ENCODE assay signal across 8 cellular contexts in the genomic region with DNA sequence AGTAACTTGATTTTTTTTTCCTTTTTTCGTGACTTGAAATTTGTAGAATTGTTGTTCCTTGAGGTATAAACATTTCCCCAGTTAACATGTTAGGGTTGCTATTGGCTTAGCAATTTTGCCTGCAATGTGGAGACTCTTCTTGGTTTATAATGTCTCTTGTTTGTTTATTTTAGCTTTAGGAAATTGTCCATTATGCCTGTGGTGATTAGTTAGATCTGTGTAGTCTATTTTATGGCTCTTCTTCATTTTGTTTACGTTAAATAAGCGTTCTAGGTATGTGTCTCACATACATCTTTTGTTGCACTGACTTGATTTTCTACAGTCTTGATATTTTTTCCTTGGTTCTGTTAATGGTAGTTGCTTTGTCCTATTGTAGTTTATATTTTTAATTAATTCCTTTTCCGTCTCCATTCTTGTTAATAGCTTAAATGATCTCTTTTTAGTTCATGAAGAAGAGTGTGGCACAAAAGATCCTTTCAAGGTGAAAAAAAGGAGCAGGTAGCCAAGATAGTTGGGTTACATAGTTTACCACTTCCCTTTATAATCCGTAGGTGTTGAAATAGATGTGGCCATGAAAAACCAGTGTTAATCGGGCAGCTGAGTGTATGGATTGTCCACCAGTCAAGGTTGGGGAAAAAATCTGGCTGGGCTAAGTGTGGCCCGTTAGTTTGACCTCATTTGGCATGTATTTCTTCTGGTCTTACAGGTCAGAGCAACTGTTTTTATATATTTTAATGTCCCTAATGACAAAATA. TPM values are rescaled to one million over a fixed set of nuclear protein-coding genes. Genes with fewer than 3 reads are reported as not detected.
DNase-seq lines count a peak whose midpoint lies in the region; ATAC-seq and TF ChIP-seq lines count a peak whose summit lies in the region.

No MANE protein-coding gene starts in this region.

- peaks cover 10% of the 10 kb centered on the region; the same call in 1 of the 2 replicates for H3K36me3 ChIP-seq in MG63
- H3K36me3 ChIP-seq in neuron (ENCODE audit: insufficient read depth, low read length): no peaks in the 10 kb centered on the region

- H3K27ac Mint-ChIP-seq in chondrocyte (ENCODE audit: unreplicated experiment): peak overlapping the region; percentile 96

- H3K27me3 ChIP-seq in MG63 (no peaks in the 10 kb centered on the region), neuron (ENCODE audit: insufficient read depth, low read length) (no peaks in the 10 kb centered on the region)

- H3K27me3 Mint-ChIP-seq in chondrocyte (ENCODE audit: low read depth): no peaks in the 10 kb centered on the region

- TF ChIP-seq CTCF in chondrocyte (IDR thresholded peaks at IDR 0.05): no peak

- DNase-seq in ELR (ENCODE audit: low read depth) (peak; percentile 36), MG63 (no peak), chondrocyte (ENCODE audit: low spot score) (no peak), NCI-H1694 treated with DMSO at 0.1 percent for 48 hours (lab: John Stamatoyannopoulos, UW) (no peak)

- H3K9me3 ChIP-seq in MG63 (no peaks in the 10 kb centered on the region), neuron (ENCODE audit: low read length) (no peaks in the 10 kb centered on the region)

- H3K36me3 Mint-ChIP-seq in chondrocyte (ENCODE audit: low read depth): peaks cover 5% of the 10 kb centered on the region

- H3K4me3 Mint-ChIP-seq in chondrocyte (ENCODE audit: unreplicated experiment): peak overlapping the region; percentile 31

- H3K9me3 Mint-ChIP-seq in chondrocyte (ENCODE audit: low read depth): no peaks in the 10 kb centered on the region

- no peak overlapping the region for H2AFZ ChIP-seq in neuron (ENCODE audit: low read depth, low read length)

- ATAC-seq in GM18519 (IDR thresholded peaks at IDR 0.05; ENCODE audit: low FRiP score, unreplicated experiment): no peak
- no peak for ATAC-seq in GM18861 (IDR thresholded peaks at IDR 0.05; ENCODE audit: unreplicated experiment)
- ATAC-seq in HG02759 (IDR thresholded peaks at IDR 0.05; ENCODE audit: unreplicated experiment): no peak

- peak overlapping the region; percentile 8; the same call in 1 of the 2 replicates for H3K4me3 ChIP-seq in MG63
- H3K4me3 ChIP-seq in neuron (ENCODE audit: low read length): peak overlapping the region; percentile 14

- peaks cover 68% of the 10 kb centered on the region for H3K4me1 Mint-ChIP-seq in chondrocyte (ENCODE audit: low read depth)

- peaks cover 18% of the 10 kb centered on the region for H3K4me1 ChIP-seq in neuron (ENCODE audit: insufficient read depth, low read length)

RNA-seq across cellular contexts. Expression of gene IQGAP1, which starts 12.1 kb away (rescaled TPM):
- total RNA-seq in MG63 (2014; rRNA removed; shearing (Covaris generic); ENCODE audit: low replicate concordance): 52.8 and 81.8 TPM in 2 replicates
- 206 to 214 TPM (median 209 TPM) in 3 replicates for total RNA-seq in chondrocyte

RNA-seq across cellular contexts. Expression of gene ZNF774, which starts 48.1 kb away (rescaled TPM):
- total RNA-seq in MG63 (2014; rRNA removed; shearing (Covaris generic); ENCODE audit: low replicate concordance): 0.07 TPM in 1 of 2 replicates, not detected in the other
- 3.2 to 4.8 TPM (median 3.3 TPM) in 3 replicates for total RNA-seq in chondrocyte
